Comparison of ENCODE assay signal across 15 cellular contexts in genomic region chr3:120102674-120103073, GRCh38. TPM values are rescaled to one million over a fixed set of nuclear protein-coding genes. Genes with fewer than 3 reads are reported as not detected.
DNase-seq lines count a peak whose midpoint lies in the region; ATAC-seq and TF ChIP-seq lines count a peak whose summit lies in the region.
"Had no signal": no experiment of that assay in that cellular context is flagged by ENCODE, and none has a peak within 500 bp of the region (broad histone marks: within the 10 kb centered on the region; RNA-seq: fewer than 3 reads in every experiment).

No MANE protein-coding gene starts in this region.

- H3K36me3 ChIP-seq in prostate gland, result no peaks in the 10 kb centered on the region
- H3K36me3 ChIP-seq: esophagus squamous epithelium had no signal

- H3K27me3 ChIP-seq in prostate gland (replicated peaks; ENCODE audit: insufficient read depth), result no peaks in the 10 kb centered on the region
- H3K27me3 ChIP-seq: esophagus squamous epithelium had no signal

- no peak overlapping the region for H3K27ac ChIP-seq in prostate gland

- H3K9me3 Mint-ChIP-seq in naive thymus-derived CD8-positive, alpha-beta T cell, result no peaks in the 10 kb centered on the region
- no peaks in the 10 kb centered on the region for H3K9me3 Mint-ChIP-seq in effector memory CD8-positive, alpha-beta T cell
- H3K9me3 Mint-ChIP-seq: activated naive CD8-positive, alpha-beta T cell treated with anti-CD3 and anti-CD28 coated beads, Interleukin-2, amount 10 ng/mL, durations not matched to agents 7 days and 5 days; HFFc6 had no signal

- H3K4me1 ChIP-seq in prostate gland (replicated peaks), result no peaks in the 10 kb centered on the region

- POLR2A ChIA-PET in naive thymus-derived CD8-positive, alpha-beta T cell (lab: Charles Lee), result no interaction called here

- no peak overlapping the region for H3K4me3 Mint-ChIP-seq in naive thymus-derived CD8-positive, alpha-beta T cell
- H3K4me3 Mint-ChIP-seq in effector memory CD8-positive, alpha-beta T cell, result no peak overlapping the region
- H3K4me3 Mint-ChIP-seq: activated naive CD8-positive, alpha-beta T cell treated with anti-CD3 and anti-CD28 coated beads, Interleukin-2, amount 10 ng/mL, durations not matched to agents 7 days and 5 days; HFFc6 had no signal

- peaks cover 5 to 16% (median 12%) of the 10 kb centered on the region in 4 donors for H3K4me1 Mint-ChIP-seq in naive thymus-derived CD8-positive, alpha-beta T cell
- peaks cover 0 to 9% of the 10 kb centered on the region in 2 donors for H3K4me1 Mint-ChIP-seq in effector memory CD8-positive, alpha-beta T cell (ENCODE audit: low read depth in 2 of 2)

- H3K27me3 Mint-ChIP-seq in naive thymus-derived CD8-positive, alpha-beta T cell, result no peaks in the 10 kb centered on the region
- H3K27me3 Mint-ChIP-seq in effector memory CD8-positive, alpha-beta T cell, result no peaks in the 10 kb centered on the region
- H3K27me3 Mint-ChIP-seq: activated naive CD8-positive, alpha-beta T cell treated with anti-CD3 and anti-CD28 coated beads, Interleukin-2, amount 10 ng/mL, durations not matched to agents 7 days and 5 days had no signal

- TF ChIP-seq CTCF in prostate gland (IDR thresholded peaks at IDR 0.05), result peak in 2 of 4 experiments; percentile 4 to 19

- TF ChIP-seq POLR2A in prostate gland (IDR thresholded peaks at IDR 0.05), result no peak

- intact Hi-C loops in prostate gland (cut with DNase I), result loop anchor here (10.0 kb wide), 1 partner anchor 62 kb away; no protein-coding TSS in a partner anchor

- H3K4me3 ChIP-seq in prostate gland, result no peak overlapping the region
- H3K4me3 ChIP-seq: esophagus squamous epithelium, skin epidermis had no signal

- WGBS in prostate gland, result 43% methylated on average over 3 of the region's 3 CpGs

- ATAC-seq in GM19351 (IDR thresholded peaks at IDR 0.05; ENCODE audit: unreplicated experiment) (peak; percentile 35), GM19452 (IDR thresholded peaks at IDR 0.05; ENCODE audit: unreplicated experiment) (no peak)
- no peak for ATAC-seq in naive thymus-derived CD8-positive, alpha-beta T cell
- no peak for ATAC-seq in effector memory CD8-positive, alpha-beta T cell (replicated peaks)

- DNase-seq in NCI-H2081 (lab: John Stamatoyannopoulos, UW) (peak; percentile 86 to 97), cerebellum (ENCODE audit: low spot score) (peak; percentile 73), prostate gland (ENCODE audit: low spot score) (peak; percentile 50), NCI-H2227 treated with DMSO at 0.1 percent for 48 hours (lab: John Stamatoyannopoulos, UW) (no peak)
- DNase-seq in naive thymus-derived CD8-positive, alpha-beta T cell, result no peak
- no peak for DNase-seq in effector memory CD8-positive, alpha-beta T cell
- DNase-seq: activated CD4-positive, CD25-positive, alpha-beta regulatory T cell; activated naive CD8-positive, alpha-beta T cell treated with anti-CD3 and anti-CD28 coated beads, Interleukin-2, amount 10 ng/mL, durations not matched to agents 7 days and 5 days; esophagus squamous epithelium; GF-D8; HFFc6; mesenchymal stem cell had no signal

- H3K36me3 Mint-ChIP-seq in naive thymus-derived CD8-positive, alpha-beta T cell, result peaks cover 0 to 13% (median 11%) of the 10 kb centered on the region in 3 donors
- H3K36me3 Mint-ChIP-seq in effector memory CD8-positive, alpha-beta T cell (ENCODE audit: insufficient read depth), result no peaks in the 10 kb centered on the region

- no peak overlapping the region for H3K27ac Mint-ChIP-seq in naive thymus-derived CD8-positive, alpha-beta T cell
- no peak overlapping the region for H3K27ac Mint-ChIP-seq in effector memory CD8-positive, alpha-beta T cell
- H3K27ac Mint-ChIP-seq: activated naive CD8-positive, alpha-beta T cell treated with anti-CD3 and anti-CD28 coated beads, Interleukin-2, amount 10 ng/mL, durations not matched to agents 7 days and 5 days; HFFc6 had no signal

- H3K9me3 ChIP-seq in prostate gland, result no peaks in the 10 kb centered on the region
- H3K9me3 ChIP-seq: esophagus squamous epithelium had no signal

RNA-seq across cellular contexts. Expression of gene GSK3B, which starts 8.4 kb away (rescaled TPM):
- total RNA-seq in cerebellum, result 117 TPM
- 10 to 100 TPM; 36.7 to 47.9 TPM for total RNA-seq in prostate gland
- 10 to 100 TPM; 38.1 to 38.5 TPM for total RNA-seq in naive thymus-derived CD8-positive, alpha-beta T cell
- polyA plus RNA-seq in naive thymus-derived CD8-positive, alpha-beta T cell, result 10 to 100 TPM; 12.7 to 14.1 (median 12.8) TPM

Comparison
In these comparisons a context has a peak if more than half of its experiments do, and no peak if none do; other contexts are left out.
1. DNase-seq: peak in NCI-H2081 (2 of 2), cerebellum (single experiment) and prostate gland (single experiment); none in NCI-H2227 treated with DMSO at 0.1 percent for 48 hours (single experiment), naive thymus-derived CD8-positive, alpha-beta T cell (0 of 10) and effector memory CD8-positive, alpha-beta T cell (0 of 3).